ENCODE assay signal across 1 cellular context in the genomic region with DNA sequence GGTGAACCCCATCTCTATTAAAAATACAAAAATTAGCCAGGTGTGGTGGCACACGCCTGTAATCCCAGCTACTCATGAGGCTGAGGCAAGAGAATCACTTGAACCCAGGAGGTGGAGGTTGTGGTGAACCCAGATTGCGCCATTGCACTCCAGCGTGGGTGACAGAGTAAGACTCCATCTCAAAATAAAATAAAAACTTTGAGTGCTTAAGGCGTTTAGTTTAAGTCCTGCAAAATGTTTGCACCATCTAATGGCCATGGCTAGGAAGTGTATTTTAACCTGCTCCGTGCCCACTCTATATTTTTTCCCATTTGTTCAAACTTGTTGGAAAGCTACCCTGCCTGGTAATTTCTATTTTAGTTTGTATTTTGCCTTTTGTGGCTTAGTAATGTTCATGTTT.
TF ChIP-seq lines count a peak whose summit lies in the region.

No MANE protein-coding gene starts in this region.

TF ChIP-seq in HepG2, 621 proteins besides CTCF, POLR2A, EP300 and RAD21:
- TF ChIP-seq STAG1 (CRISPR knock-in tag; IDR thresholded peaks at IDR 0.05), result peak; percentile 51
- TF ChIP-seq SMC3 (IDR thresholded peaks at IDR 0.05; ENCODE audit: low read length), result peak; percentile 19; the same call in 1 of the 2 replicates
